Comparison of ENCODE assay signal across 26 cellular contexts in the genomic region with DNA sequence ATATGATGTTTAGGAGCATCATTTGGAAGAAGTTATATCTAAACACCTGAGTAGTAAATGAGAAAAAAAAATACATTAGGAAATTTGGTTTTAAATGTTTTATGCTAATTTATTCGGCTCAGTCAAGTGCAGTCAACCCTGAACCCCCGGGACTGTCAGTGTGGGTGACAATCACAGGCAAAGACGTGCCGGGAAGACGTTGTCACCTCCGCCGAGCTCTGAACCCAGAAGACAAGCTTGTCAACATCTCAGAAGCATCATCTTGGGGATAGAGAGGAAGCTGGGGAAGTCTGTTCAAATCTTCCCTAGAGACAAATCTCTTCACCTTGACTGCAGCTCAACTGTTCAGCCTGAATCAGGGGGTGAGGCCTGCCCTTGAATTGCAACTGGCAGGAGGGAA.
A peak's percentile ranks its signal among the peaks of the same experiment; 100 is the strongest.
DNase-seq lines count a peak whose midpoint lies in the region; FAIRE-seq and TF ChIP-seq lines count a peak whose summit lies in the region.
"Had no signal": no experiment of that assay in that cellular context is flagged by ENCODE, and none has a peak within 500 bp of the region (broad histone marks: within the 10 kb centered on the region; RNA-seq: fewer than 3 reads in every experiment).

No MANE protein-coding gene starts in this region.

- H4K20me1 ChIP-seq in BLaER1 (no peaks in the 10 kb centered on the region), neural cell (ENCODE audit: insufficient read depth) (no peaks in the 10 kb centered on the region)

- 79% methylated on average over 7 of the region's 7 CpGs; no CpG with 5 or more reads in 1 of the 2 donors for WGBS in transverse colon (ENCODE audit: low coverage in 1 of 2), 2 donors

- TF ChIP-seq POLR2A in GM12891 (IDR thresholded peaks at IDR 0.05; ENCODE audit: low read depth, low read length) (no peak), transverse colon (IDR thresholded peaks at IDR 0.05) (no peak)

- in situ Hi-C loops in transverse colon (cut with MboI; ENCODE audit: low pct_ligation_motif_present in 1 of 4, low pct_unique_long_range_greater_than_20kb in 1 of 4, low sequenced_read_pairs in 3 of 4): no loop called here

- POLR2A ChIA-PET in activated CD4-positive, alpha-beta memory T cell treated with anti-CD3 and anti-CD28 coated beads for 36 hours (lab: Charles Lee): no interaction called here

- no peak for TF ChIP-seq RAD21 in neural cell (conservative IDR thresholded peaks at IDR 0.05)

- H3K27me3 ChIP-seq in BLaER1: no peaks in the 10 kb centered on the region
- H3K27me3 ChIP-seq in neural cell (ENCODE audit: insufficient read depth, low read depth, low read length): no peaks in the 10 kb centered on the region
- no peaks in the 10 kb centered on the region for H3K27me3 ChIP-seq in transverse colon

- FAIRE-seq in GM12891 (lab: Jason Lieb, UNC): no peak
- FAIRE-seq: A204.1, GM12878 had no signal

- H3K9me2 ChIP-seq in neural cell (ENCODE audit: insufficient read depth, low read length): no peaks in the 10 kb centered on the region

- H3K4me1 ChIP-seq in BLaER1: peaks cover 58% of the 10 kb centered on the region
- no peaks in the 10 kb centered on the region for H3K4me1 ChIP-seq in transverse colon
- H3K4me1 ChIP-seq: BE2C had no signal

- TF ChIP-seq EP300 in neural cell (conservative IDR thresholded peaks at IDR 0.05; ENCODE audit: poor library complexity, severe bottlenecking) (peak; percentile 59), transverse colon (IDR thresholded peaks at IDR 0.05; ENCODE audit: low read depth) (no peak)

- H2AFZ ChIP-seq in neural cell (ENCODE audit: low read depth, low read length): no peak overlapping the region

- CTCF ChIA-PET in activated CD4-positive, alpha-beta memory T cell treated with anti-CD3 and anti-CD28 coated beads for 36 hours (lab: Charles Lee): no interaction called here

- TF ChIP-seq CTCF in neural cell (IDR thresholded peaks at IDR 0.05; ENCODE audit: poor library complexity, severe bottlenecking) (no peak), transverse colon (IDR thresholded peaks at IDR 0.05) (no peak)

- intact Hi-C loops in activated CD4-positive, alpha-beta memory T cell treated with anti-CD3 and anti-CD28 coated beads for 36 hours (cut with micrococcal nuclease): no loop called here
- intact Hi-C loops in transverse colon (cut with DNase I; ENCODE audit: low total_unique reads): no loop called here

- peaks cover 6% of the 10 kb centered on the region for H3K27me3 Mint-ChIP-seq in activated CD4-positive, alpha-beta memory T cell treated with anti-CD3 and anti-CD28 coated beads for 36 hours

- H3F3A ChIP-seq in neural cell (ENCODE audit: insufficient read depth, low read length, poor library complexity, severe bottlenecking): no peaks in the 10 kb centered on the region

- H3K36me3 ChIP-seq in BLaER1 (no peaks in the 10 kb centered on the region), neural cell (ENCODE audit: insufficient read depth, low read length) (no peaks in the 10 kb centered on the region), transverse colon (no peaks in the 10 kb centered on the region)
- H3K36me3 ChIP-seq: BE2C had no signal

- H3K9ac ChIP-seq in BLaER1 (peak overlapping the region; percentile 27; the same call in 1 of the 2 replicates), neural cell (ENCODE audit: low read length) (no peak overlapping the region)

- DNase-seq in caudate nucleus (lab: John Stamatoyannopoulos, UW) (peak in 43 of 61 donors; percentile 6 to 93 (median 46)), putamen (ENCODE audit: low spot score) (peak; percentile 72), AML-193 (lab: John Stamatoyannopoulos, UW) (no peak), GM12891 (ENCODE audit: insufficient read length, low spot score) (no peak), transverse colon (no peak)
- DNase-seq in activated CD4-positive, alpha-beta memory T cell treated with anti-CD3 and anti-CD28 coated beads for 36 hours: no peak
- DNase-seq: 8988T; ACHN; BE2C; C1 segment of cervical spinal cord; CD4-positive, alpha-beta memory T cell; CD4-positive, CD25-positive, alpha-beta regulatory T cell; CD8-positive, alpha-beta memory T cell; COR-L47; DMS 273 treated with DMSO at 0.1 percent for 48 hours; DMS153; DMS53; DMS79; DND-41; EL; GDM1 had no signal

- no peaks in the 10 kb centered on the region for H3K36me3 Mint-ChIP-seq in activated CD4-positive, alpha-beta memory T cell treated with anti-CD3 and anti-CD28 coated beads for 36 hours
- H3K36me3 Mint-ChIP-seq: CD14-positive monocyte; CD4-positive, alpha-beta memory T cell; CD4-positive, CD25-positive, alpha-beta regulatory T cell; CD8-positive, alpha-beta memory T cell had no signal

- no peaks in the 10 kb centered on the region for H3K9me3 Mint-ChIP-seq in activated CD4-positive, alpha-beta memory T cell treated with anti-CD3 and anti-CD28 coated beads for 36 hours

- no peaks in the 10 kb centered on the region for H3K79me2 ChIP-seq in neural cell (replicated peaks; ENCODE audit: insufficient read depth, low read length)

- H3K4me3 ChIP-seq in BLaER1 (peak overlapping the region; percentile 4; the same call in 1 of the 2 replicates), neural cell (ENCODE audit: low read length) (peak overlapping the region; percentile 36), transverse colon (no peak overlapping the region)
- H3K4me3 ChIP-seq: GM12878 had no signal

- H3K27ac ChIP-seq in BLaER1 (no peak overlapping the region), caudate nucleus (ENCODE audit: low read depth, low read length) (peak overlapping the region; percentile 67), neural cell (ENCODE audit: low read length) (peak overlapping the region; percentile 49), transverse colon (no peak overlapping the region)

- no peak overlapping the region for H3K27ac Mint-ChIP-seq in activated CD4-positive, alpha-beta memory T cell treated with anti-CD3 and anti-CD28 coated beads for 36 hours
- H3K27ac Mint-ChIP-seq: CD14-positive monocyte; CD4-positive, alpha-beta memory T cell; CD4-positive, CD25-positive, alpha-beta regulatory T cell; CD8-positive, alpha-beta memory T cell had no signal

- no peaks in the 10 kb centered on the region for H3K4me1 Mint-ChIP-seq in activated CD4-positive, alpha-beta memory T cell treated with anti-CD3 and anti-CD28 coated beads for 36 hours (ENCODE audit: low read depth)
- H3K4me1 Mint-ChIP-seq: CD14-positive monocyte; CD4-positive, alpha-beta memory T cell; CD4-positive, CD25-positive, alpha-beta regulatory T cell; CD8-positive, alpha-beta memory T cell had no signal

- H3K4me3 Mint-ChIP-seq in activated CD4-positive, alpha-beta memory T cell treated with anti-CD3 and anti-CD28 coated beads for 36 hours: no peak overlapping the region
- H3K4me3 Mint-ChIP-seq: CD14-positive monocyte; CD4-positive, alpha-beta memory T cell; CD4-positive, CD25-positive, alpha-beta regulatory T cell; CD8-positive, alpha-beta memory T cell had no signal

- H3K9me3 ChIP-seq in BLaER1 (peaks cover 5% of the 10 kb centered on the region; the same call in 1 of the 2 replicates), neural cell (ENCODE audit: low read length) (no peaks in the 10 kb centered on the region), transverse colon (no peaks in the 10 kb centered on the region)
- H3K9me3 ChIP-seq: BE2C had no signal

- peak overlapping the region; percentile 91 for H3K4me2 ChIP-seq in BLaER1
- no peak overlapping the region for H3K4me2 ChIP-seq in neural cell (ENCODE audit: low read length)

TF ChIP-seq in neural cell, 6 proteins besides CTCF, POLR2A, EP300 and RAD21:
- TF ChIP-seq POLR2AphosphoS5 (IDR thresholded peaks at IDR 0.05) (peak; percentile 42), TAF1 (IDR thresholded peaks at IDR 0.05; ENCODE audit: low read depth) (no peak)

TF ChIP-seq in GM12891, 5 proteins besides CTCF, POLR2A, EP300 and RAD21:
- TF ChIP-seq TAF1 (IDR thresholded peaks at IDR 0.05; ENCODE audit: low read depth, low read length) (no peak), PAX5 (IDR thresholded peaks at IDR 0.05; ENCODE audit: insufficient read depth, low read length, severe bottlenecking) (no peak), SPI1 (IDR thresholded peaks at IDR 0.05; ENCODE audit: low read depth, low read length) (no peak), POLR2AphosphoS5 (IDR thresholded peaks at IDR 0.05; ENCODE audit: low read depth, low read length) (no peak)

Comparison
In these comparisons a context has a peak if more than half of its experiments do, and no peak if none do; other contexts are left out.
1. H3K27ac ChIP-seq: peak in caudate nucleus (single experiment) and neural cell (single experiment); none in BLaER1 (single experiment) and transverse colon (0 of 4).
2. H3K4me3 ChIP-seq: peak in BLaER1 (single experiment) and neural cell (single experiment); none in transverse colon (0 of 4).
3. DNase-seq: peak in caudate nucleus (43 of 61) and putamen (single experiment); none in AML-193 (0 of 2), activated CD4-positive, alpha-beta memory T cell treated with anti-CD3 and anti-CD28 coated beads for 36 hours (single experiment), GM12891 (single experiment) and transverse colon (single experiment).